Comparison of ENCODE assay signal across 17 cellular contexts in the genomic region with DNA sequence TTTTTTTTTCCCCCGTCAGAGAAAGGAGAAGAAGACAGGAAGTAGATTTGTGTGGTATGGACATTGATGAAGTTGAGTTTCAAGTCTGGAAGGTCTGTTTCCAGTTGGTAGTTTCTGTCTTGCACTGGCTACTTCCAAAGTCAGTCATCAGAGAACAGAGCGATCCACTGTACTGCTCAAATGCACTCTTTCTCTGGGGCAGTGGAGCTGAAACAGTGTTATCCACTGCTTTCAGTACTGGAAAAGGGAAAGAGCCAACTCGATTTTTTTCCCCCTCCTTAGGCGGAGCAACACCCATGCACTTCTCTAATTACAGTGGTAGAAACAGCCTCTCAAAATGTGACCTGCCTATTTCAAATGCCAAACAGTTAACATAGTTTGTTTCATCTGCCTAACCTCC. TPM values are rescaled to one million over a fixed set of nuclear protein-coding genes. Genes with fewer than 3 reads are reported as not detected.
DNase-seq lines count a peak whose midpoint lies in the region; ATAC-seq lines count a peak whose summit lies in the region.
"Had no signal": no experiment of that assay in that cellular context is flagged by ENCODE, and none has a peak within 500 bp of the region (broad histone marks: within the 10 kb centered on the region; RNA-seq: fewer than 3 reads in every experiment).

No MANE protein-coding gene starts in this region.

- H3K27ac ChIP-seq in mesendoderm (ENCODE audit: low read depth, low read length), result no peak overlapping the region
- H3K27ac ChIP-seq: esophagus squamous epithelium, hepatocyte, left lung had no signal

- H3K56ac ChIP-seq in mesendoderm (ENCODE audit: low read length), result no peak overlapping the region

- no peaks in the 10 kb centered on the region for H3K9me3 Mint-ChIP-seq in activated T-cell treated with anti-CD3 and anti-CD28 coated beads, Interleukin-2, amount 50 U/mL, for 24 hours
- no peaks in the 10 kb centered on the region for H3K9me3 Mint-ChIP-seq in activated naive CD4-positive, alpha-beta T cell treated with anti-CD3 and anti-CD28 coated beads, Interleukin-2, amount 50 U/mL, for 72 hours
- H3K9me3 Mint-ChIP-seq: dendritic cell treated with granulocyte-macrophage colony-stimulating factor and Interleukin-4, amounts not matched to agents 40 ng/mL and 50 ng/mL, for 4 days; natural killer cell treated with Interleukin-12 subunit alpha and Interleukin-12 subunit beta and Interleukin-15 and Interleukin-18, amount 100 ng/mL, for 72 hours had no signal

- no peak overlapping the region for H2BK15ac ChIP-seq in mesendoderm (replicated peaks; ENCODE audit: low read depth)

- no peaks in the 10 kb centered on the region for H3K27me3 ChIP-seq in mesendoderm (ENCODE audit: insufficient read depth, low read length, poor library complexity)
- H3K27me3 ChIP-seq: esophagus squamous epithelium, hepatocyte, left lung had no signal

- H2BK120ac ChIP-seq in mesendoderm (ENCODE audit: low read depth, low read length), result peak overlapping the region; percentile 8

- H3K9ac ChIP-seq in mesendoderm (ENCODE audit: low read length), result no peak overlapping the region

- no peak overlapping the region for H2BK5ac ChIP-seq in mesendoderm (ENCODE audit: low read length)

- no peaks in the 10 kb centered on the region for H3K36me3 ChIP-seq in mesendoderm (ENCODE audit: control insufficient read depth, insufficient read depth, low read length)
- H3K36me3 ChIP-seq: esophagus squamous epithelium, left lung had no signal

- H3K18ac ChIP-seq in mesendoderm (ENCODE audit: low read length), result no peak overlapping the region

- no peak overlapping the region for H2AK5ac ChIP-seq in mesendoderm (ENCODE audit: low read length)

- peak; percentile 41 to 59 for ATAC-seq in activated naive CD4-positive, alpha-beta T cell treated with anti-CD3 and anti-CD28 coated beads, Interleukin-2, amount 50 U/mL, for 72 hours
- ATAC-seq in GM19467 (IDR thresholded peaks at IDR 0.05; ENCODE audit: unreplicated experiment) (no peak), HG03565 (IDR thresholded peaks at IDR 0.05; ENCODE audit: unreplicated experiment) (no peak), GM18498 (IDR thresholded peaks at IDR 0.05; ENCODE audit: unreplicated experiment) (no peak)
- ATAC-seq: left lung; natural killer cell treated with Interleukin-12 subunit alpha and Interleukin-12 subunit beta and Interleukin-15 and Interleukin-18, amount 100 ng/mL, for 72 hours; Right ventricle myocardium inferior had no signal

- peaks cover 87% of the 10 kb centered on the region for H3K36me3 Mint-ChIP-seq in activated T-cell treated with anti-CD3 and anti-CD28 coated beads, Interleukin-2, amount 50 U/mL, for 24 hours (ENCODE audit: low read depth)
- H3K36me3 Mint-ChIP-seq in activated naive CD4-positive, alpha-beta T cell treated with anti-CD3 and anti-CD28 coated beads, Interleukin-2, amount 50 U/mL, for 72 hours, result peaks cover 57 to 67% of the 10 kb centered on the region in 2 donors

- peak overlapping the region; percentile 96 for H3K27ac Mint-ChIP-seq in activated T-cell treated with anti-CD3 and anti-CD28 coated beads, Interleukin-2, amount 50 U/mL, for 24 hours
- peak overlapping the region; percentile 89 to 98 for H3K27ac Mint-ChIP-seq in activated naive CD4-positive, alpha-beta T cell treated with anti-CD3 and anti-CD28 coated beads, Interleukin-2, amount 50 U/mL, for 72 hours
- H3K27ac Mint-ChIP-seq: dendritic cell treated with granulocyte-macrophage colony-stimulating factor and Interleukin-4, amounts not matched to agents 40 ng/mL and 50 ng/mL, for 4 days had no signal

- H3K4me1 Mint-ChIP-seq in activated T-cell treated with anti-CD3 and anti-CD28 coated beads, Interleukin-2, amount 50 U/mL, for 24 hours (ENCODE audit: low read depth), result peaks cover 97% of the 10 kb centered on the region

- H3K79me1 ChIP-seq in mesendoderm (ENCODE audit: low read length), result no peaks in the 10 kb centered on the region

- H3K23ac ChIP-seq in mesendoderm (ENCODE audit: low read length), result no peak overlapping the region

- no peaks in the 10 kb centered on the region for H3K27me3 Mint-ChIP-seq in activated T-cell treated with anti-CD3 and anti-CD28 coated beads, Interleukin-2, amount 50 U/mL, for 24 hours
- H3K27me3 Mint-ChIP-seq: dendritic cell treated with granulocyte-macrophage colony-stimulating factor and Interleukin-4, amounts not matched to agents 40 ng/mL and 50 ng/mL, for 4 days had no signal

- no peak overlapping the region for H4K8ac ChIP-seq in mesendoderm (ENCODE audit: low read depth, low read length)

- no peak overlapping the region for H3K4ac ChIP-seq in mesendoderm (ENCODE audit: low read depth, low read length)

- no peak overlapping the region for H3K4me3 ChIP-seq in mesendoderm (ENCODE audit: low read length)
- H3K4me3 ChIP-seq: esophagus squamous epithelium, hepatocyte, left lung had no signal

- H3K4me3 Mint-ChIP-seq in activated T-cell treated with anti-CD3 and anti-CD28 coated beads, Interleukin-2, amount 50 U/mL, for 24 hours, result peak overlapping the region; percentile 57
- H3K4me3 Mint-ChIP-seq: dendritic cell treated with granulocyte-macrophage colony-stimulating factor and Interleukin-4, amounts not matched to agents 40 ng/mL and 50 ng/mL, for 4 days; natural killer cell treated with Interleukin-12 subunit alpha and Interleukin-12 subunit beta and Interleukin-15 and Interleukin-18, amount 100 ng/mL, for 72 hours had no signal

- no peaks in the 10 kb centered on the region for H3K79me2 ChIP-seq in mesendoderm (ENCODE audit: control insufficient read depth, insufficient read depth, low read length)

- no peak for DNase-seq in activated T-cell treated with anti-CD3 and anti-CD28 coated beads, Interleukin-2, amount 50 U/mL, for 24 hours
- no peak for DNase-seq in activated T-cell treated with anti-CD3 and anti-CD28 coated beads, Interleukin-2, amount 50 U/mL, for 48 hours
- DNase-seq in activated naive CD4-positive, alpha-beta T cell treated with anti-CD3 and anti-CD28 coated beads, Interleukin-2, amount 50 U/mL, for 72 hours (ENCODE audit: low spot score in 2 of 2), result no peak
- DNase-seq in mesendoderm, result no peak
- peak; percentile 53 for DNase-seq in superior temporal gyrus (ENCODE audit: extremely low spot score)
- DNase-seq: esophagus squamous epithelium; left lung; NCI-H2029; stimulated activated naive CD4-positive, alpha-beta T cell treated with Interleukin-2 at 50 U/mL for 16 hours; T-helper 9 cell had no signal

- peaks cover 4% of the 10 kb centered on the region for H3K4me1 ChIP-seq in mesendoderm (ENCODE audit: control insufficient read depth, low read depth, low read length)

- H4K5ac ChIP-seq in mesendoderm (ENCODE audit: low read length), result no peak overlapping the region

- H3K4me2 ChIP-seq in mesendoderm (ENCODE audit: low read length), result no peak overlapping the region
- H3K4me2 ChIP-seq: hepatocyte had no signal

- no CpG with 5 or more reads among the region's 4 CpGs for WGBS in mesendoderm (ENCODE audit: extremely low coverage, insufficient coverage, low lambda C conversion rate)

RNA-seq across cellular contexts. Expression of a gene that starts 7.4 kb away (rescaled TPM):
- total RNA-seq in activated naive CD4-positive, alpha-beta T cell treated with anti-CD3 and anti-CD28 coated beads, Interleukin-2, amount 50 U/mL, for 72 hours, result 100 to 1,000 TPM; 104 to 119 TPM
- 1.6 TPM for polyA plus RNA-seq in mesendoderm (2013, experiment 1 of 2)
- 1.7 TPM for polyA plus RNA-seq in mesendoderm (2013, experiment 2 of 2)

Comparison
In these comparisons a context has a peak if more than half of its experiments do, and no peak if none do; other contexts are left out.
1. ATAC-seq: peak in activated naive CD4-positive, alpha-beta T cell treated with anti-CD3 and anti-CD28 coated beads, Interleukin-2, amount 50 U/mL, for 72 hours (2 of 2); none in GM19467 (single experiment), HG03565 (single experiment) and GM18498 (single experiment).